In genomic region chr6:36201612-36202011, GRCh38 we compare ENCODE assay signal across 1 cellular context.
TF ChIP-seq lines count a peak whose summit lies in the region.

No MANE protein-coding gene starts in this region.

TF ChIP-seq in WTC11, 78 proteins besides CTCF, POLR2A, EP300 and RAD21 (continued from another document):
- TF ChIP-seq ZMAT4 (CRISPR knock-in tag; IDR thresholded peaks at IDR 0.05) (no peak), MXD4 (CRISPR knock-in tag; IDR thresholded peaks at IDR 0.05; ENCODE audit: borderline replicate concordance) (no peak), TP53 (CRISPR knock-in tag; IDR thresholded peaks at IDR 0.05) (no peak), ARID4B (CRISPR knock-in tag; IDR thresholded peaks at IDR 0.05; ENCODE audit: borderline replicate concordance) (no peak), CREM (CRISPR knock-in tag; IDR thresholded peaks at IDR 0.05) (no peak), SMAD3 (CRISPR knock-in tag; IDR thresholded peaks at IDR 0.05; ENCODE audit: borderline replicate concordance) (no peak), ZNF423 (CRISPR knock-in tag; IDR thresholded peaks at IDR 0.05) (no peak), MYBL2 (CRISPR knock-in tag; IDR thresholded peaks at IDR 0.05) (no peak), ZBTB21 (CRISPR knock-in tag; IDR thresholded peaks at IDR 0.05; ENCODE audit: borderline replicate concordance) (no peak), ZNF219 (CRISPR knock-in tag; IDR thresholded peaks at IDR 0.05; ENCODE audit: borderline replicate concordance) (no peak), KAT7 (CRISPR knock-in tag; IDR thresholded peaks at IDR 0.05; ENCODE audit: borderline replicate concordance) (no peak), E2F5 (CRISPR knock-in tag; IDR thresholded peaks at IDR 0.05) (no peak)
